10 cellular contexts compared by ENCODE assay signal in the genomic region with DNA sequence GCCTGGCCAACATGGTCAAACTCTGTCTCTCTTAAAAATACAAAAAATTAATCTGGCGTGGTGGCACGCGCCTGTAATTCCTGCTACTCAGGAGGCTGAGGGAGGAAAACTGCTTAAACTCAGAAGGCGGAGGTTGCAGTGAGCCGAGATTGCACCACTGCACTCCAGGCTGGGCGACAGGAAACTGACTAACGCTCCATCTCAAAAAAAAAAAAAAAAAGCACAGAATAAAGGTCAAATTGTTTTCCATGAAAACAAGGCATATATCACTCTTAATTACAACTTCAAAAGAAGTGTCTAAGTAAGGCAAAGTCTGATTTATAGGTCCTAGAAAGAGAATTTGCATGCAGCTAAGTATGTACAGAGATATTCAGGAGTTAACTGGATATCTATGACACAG. TPM values are rescaled to one million over a fixed set of nuclear protein-coding genes. Genes with fewer than 3 reads are reported as not detected.
DNase-seq lines count a peak whose midpoint lies in the region; ATAC-seq and TF ChIP-seq lines count a peak whose summit lies in the region.
"Had no signal": no experiment of that assay in that cellular context is flagged by ENCODE, and none has a peak within 500 bp of the region (broad histone marks: within the 10 kb centered on the region; RNA-seq: fewer than 3 reads in every experiment).

No MANE protein-coding gene starts in this region.

- H3K36me3 ChIP-seq in transverse colon: no peaks in the 10 kb centered on the region

- H3K27ac ChIP-seq in CD4-positive, alpha-beta T cell (ENCODE audit: low read depth, low read length): no peak overlapping the region
- no peak overlapping the region for H3K27ac ChIP-seq in transverse colon
- H3K27ac ChIP-seq: SK-N-MC had no signal

- peaks cover 3 to 21% (median 9%) of the 10 kb centered on the region in 4 donors for H3K4me1 ChIP-seq in transverse colon

- H3K9me3 ChIP-seq in CD4-positive, alpha-beta T cell (ENCODE audit: control insufficient read depth, low read length): no peaks in the 10 kb centered on the region
- no peaks in the 10 kb centered on the region for H3K9me3 ChIP-seq in transverse colon

- H3K36me3 Mint-ChIP-seq in CD4-positive, alpha-beta T cell (ENCODE audit: low read depth): peaks cover 17% of the 10 kb centered on the region
- peaks cover 7% of the 10 kb centered on the region for H3K36me3 Mint-ChIP-seq in activated T-helper 2 cell treated with anti-CD3 and anti-CD28 coated beads, Interferon-gamma antibody, Interleukin-2, Interleukin-4, amounts not matched to agents 10 μg/mL and 5 μg/mL and 100 μg/mL, durations not matched to agents 14 hours and 24 hours and 36 hours (ENCODE audit: low read depth)

- no peaks in the 10 kb centered on the region for H3K9me3 Mint-ChIP-seq in CD4-positive, alpha-beta T cell
- no peaks in the 10 kb centered on the region for H3K9me3 Mint-ChIP-seq in activated T-helper 2 cell treated with anti-CD3 and anti-CD28 coated beads, Interferon-gamma antibody, Interleukin-2, Interleukin-4, amounts not matched to agents 10 μg/mL and 5 μg/mL and 100 μg/mL, durations not matched to agents 14 hours and 24 hours and 36 hours
- H3K9me3 Mint-ChIP-seq: naive thymus-derived CD8-positive, alpha-beta T cell had no signal

- WGBS in transverse colon (ENCODE audit: low coverage in 1 of 2), 2 donors: 56 to 73% methylated on average over 7 of the region's 7 CpGs

- intact Hi-C loops in CD4-positive, alpha-beta T cell (cut with DNase I, micrococcal nuclease): no loop called here
- intact Hi-C loops in activated T-helper 2 cell treated with anti-CD3 and anti-CD28 coated beads, Interferon-gamma antibody, Interleukin-2, Interleukin-4, amounts not matched to agents 10 μg/mL and 5 μg/mL and 100 μg/mL, durations not matched to agents 14 hours and 24 hours and 36 hours (cut with micrococcal nuclease): no loop called here
- intact Hi-C loops in transverse colon (cut with DNase I; ENCODE audit: low total_unique reads): no loop called here

- H3K4me3 Mint-ChIP-seq in CD4-positive, alpha-beta T cell: no peak overlapping the region
- H3K4me3 Mint-ChIP-seq in activated T-helper 2 cell treated with anti-CD3 and anti-CD28 coated beads, Interferon-gamma antibody, Interleukin-2, Interleukin-4, amounts not matched to agents 10 μg/mL and 5 μg/mL and 100 μg/mL, durations not matched to agents 14 hours and 24 hours and 36 hours (ENCODE audit: low read depth): no peak overlapping the region
- H3K4me3 Mint-ChIP-seq: naive thymus-derived CD8-positive, alpha-beta T cell had no signal

- no peaks in the 10 kb centered on the region for H3K27me3 Mint-ChIP-seq in CD4-positive, alpha-beta T cell
- H3K27me3 Mint-ChIP-seq in activated T-helper 2 cell treated with anti-CD3 and anti-CD28 coated beads, Interferon-gamma antibody, Interleukin-2, Interleukin-4, amounts not matched to agents 10 μg/mL and 5 μg/mL and 100 μg/mL, durations not matched to agents 14 hours and 24 hours and 36 hours (ENCODE audit: low read depth): no peaks in the 10 kb centered on the region
- H3K27me3 Mint-ChIP-seq: naive thymus-derived CD8-positive, alpha-beta T cell had no signal

- no peak for TF ChIP-seq POLR2A in transverse colon (IDR thresholded peaks at IDR 0.05)

- in situ Hi-C loops in transverse colon (cut with MboI; ENCODE audit: low pct_ligation_motif_present in 1 of 4, low pct_unique_long_range_greater_than_20kb in 1 of 4, low sequenced_read_pairs in 3 of 4): no loop called here

- no peak overlapping the region for H3K27ac Mint-ChIP-seq in CD4-positive, alpha-beta T cell
- H3K27ac Mint-ChIP-seq in activated T-helper 2 cell treated with anti-CD3 and anti-CD28 coated beads, Interferon-gamma antibody, Interleukin-2, Interleukin-4, amounts not matched to agents 10 μg/mL and 5 μg/mL and 100 μg/mL, durations not matched to agents 14 hours and 24 hours and 36 hours: peak overlapping the region; percentile 40

- CTCF ChIA-PET in CD4-positive, alpha-beta T cell (lab: Charles Lee): interaction anchor here (0.6 kb wide), 2 partner anchors 130 to 347 kb away, joined by 3 read pairs; no protein-coding TSS in a partner anchor

- POLR2A ChIA-PET in CD4-positive, alpha-beta T cell (lab: Charles Lee): no interaction called here

- no peak for TF ChIP-seq EP300 in transverse colon (IDR thresholded peaks at IDR 0.05; ENCODE audit: low read depth)

- no peak for TF ChIP-seq CTCF in CD4-positive, alpha-beta T cell (IDR thresholded peaks at IDR 0.05)
- no peak for TF ChIP-seq CTCF in transverse colon (IDR thresholded peaks at IDR 0.05)

- no peak overlapping the region for H3K4me3 ChIP-seq in transverse colon
- H3K4me3 ChIP-seq: SK-N-MC had no signal

- peak; percentile 14 for ATAC-seq in CD4-positive, alpha-beta T cell (ENCODE audit: poor library complexity)
- ATAC-seq in HG03469 (IDR thresholded peaks at IDR 0.05; ENCODE audit: unreplicated experiment): no peak

- peak in 4 of 10 experiments; percentile 2 to 12 (median 5) for DNase-seq in CD4-positive, alpha-beta T cell
- DNase-seq in HT1080 (ENCODE audit: low read depth): peak; percentile 82
- DNase-seq in activated T-helper 2 cell treated with anti-CD3 and anti-CD28 coated beads, Interferon-gamma antibody, Interleukin-2, Interleukin-4, amounts not matched to agents 10 μg/mL and 5 μg/mL and 100 μg/mL, durations not matched to agents 14 hours and 24 hours and 36 hours (ENCODE audit: low spot score): no peak
- peak; percentile 5 for DNase-seq in left kidney (ENCODE audit: low read depth, low spot score)
- DNase-seq in transverse colon: no peak
- no peak for DNase-seq in effector CD4-positive, alpha-beta T cell
- no peak for DNase-seq in GDM1 (lab: John Stamatoyannopoulos, UW)
- DNase-seq: naive thymus-derived CD8-positive, alpha-beta T cell had no signal

- peaks cover 50% of the 10 kb centered on the region for H3K4me1 Mint-ChIP-seq in CD4-positive, alpha-beta T cell (ENCODE audit: low read depth)
- H3K4me1 Mint-ChIP-seq in activated T-helper 2 cell treated with anti-CD3 and anti-CD28 coated beads, Interferon-gamma antibody, Interleukin-2, Interleukin-4, amounts not matched to agents 10 μg/mL and 5 μg/mL and 100 μg/mL, durations not matched to agents 14 hours and 24 hours and 36 hours (ENCODE audit: low read depth): peaks cover 29% of the 10 kb centered on the region

- no peaks in the 10 kb centered on the region for H3K27me3 ChIP-seq in CD4-positive, alpha-beta T cell (ENCODE audit: control insufficient read depth, insufficient read depth, low read length)
- no peaks in the 10 kb centered on the region for H3K27me3 ChIP-seq in transverse colon

RNA-seq across cellular contexts. Expression of gene EYA3, which starts 25.6 kb away (rescaled TPM):
- total RNA-seq in CD4-positive, alpha-beta T cell: 1 to 10 TPM; 5.7 to 6.4 TPM
- 18.0 and 19.5 TPM in 2 replicates for total RNA-seq in HT1080 (2014; rRNA removed; shearing (Covaris generic))
- 17.9 and 19.7 TPM in 2 replicates for polyA plus RNA-seq in HT1080 (2015; cell fraction: cytosol; rRNA removed)
- polyA plus RNA-seq in HT1080 (2015; cell fraction: nucleus; rRNA removed): 39.1 and 40.2 TPM in 2 replicates
- 27.5 and 30.9 TPM in 2 replicates for total RNA-seq in activated T-helper 2 cell treated with anti-CD3 and anti-CD28 coated beads, Interferon-gamma antibody, Interleukin-2, Interleukin-4, amounts not matched to agents 10 μg/mL and 5 μg/mL and 100 μg/mL, durations not matched to agents 14 hours and 24 hours and 36 hours
- 10 to 100 TPM; 14.6 to 50.2 (median 18.5) TPM for total RNA-seq in transverse colon

Comparison
In these comparisons a context has a peak if more than half of its experiments do, and no peak if none do; other contexts are left out.
1. DNase-seq: peak in HT1080 (single experiment) and left kidney (single experiment); none in activated T-helper 2 cell treated with anti-CD3 and anti-CD28 coated beads, Interferon-gamma antibody, Interleukin-2, Interleukin-4, amounts not matched to agents 10 μg/mL and 5 μg/mL and 100 μg/mL, durations not matched to agents 14 hours and 24 hours and 36 hours (single experiment), transverse colon (single experiment), effector CD4-positive, alpha-beta T cell (single experiment) and GDM1 (single experiment).